ENCODE assay signal across 30 cellular contexts in the genomic region with DNA sequence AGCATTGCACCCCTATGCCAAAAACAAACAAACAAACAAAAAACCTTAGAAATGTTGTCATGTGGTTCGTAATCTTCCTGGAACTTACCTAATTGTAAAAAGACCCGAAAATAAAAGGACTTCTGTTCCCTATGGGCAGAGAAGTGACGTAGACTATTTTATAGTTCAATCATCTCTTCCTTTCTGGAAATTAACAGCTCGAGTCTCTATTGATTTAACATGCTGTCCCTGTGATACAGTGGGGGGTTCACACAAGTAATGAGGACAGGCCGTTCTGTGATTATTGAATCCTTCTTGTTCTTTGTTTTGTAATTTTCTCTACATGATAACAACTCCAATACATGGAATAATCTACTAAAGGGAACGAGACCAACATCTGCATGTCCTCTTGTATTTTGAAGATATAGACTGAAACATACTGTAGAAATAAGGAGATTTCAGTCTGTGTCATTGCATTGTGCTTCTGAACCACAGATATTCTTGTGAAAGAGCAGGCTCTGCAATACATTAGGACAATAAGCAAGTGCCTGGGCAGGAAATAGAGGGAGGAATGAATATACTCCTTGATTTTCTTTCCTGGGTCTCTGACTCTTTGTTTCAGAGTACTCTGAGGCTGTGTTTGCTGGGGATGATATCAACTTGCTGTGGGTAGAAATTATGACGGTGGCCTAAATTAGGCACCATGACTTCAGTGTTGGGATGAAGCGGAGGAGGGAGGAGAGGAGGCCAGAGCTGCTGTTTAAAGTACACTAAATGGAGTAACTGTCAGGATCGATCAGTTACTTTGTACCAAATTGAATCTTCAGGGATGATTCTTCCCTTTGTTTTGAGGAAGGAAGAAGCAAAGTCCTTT.
A peak's percentile ranks its signal among the peaks of the same experiment; 100 is the strongest.
DNase-seq lines count a peak whose midpoint lies in the region; ATAC-seq, FAIRE-seq and TF ChIP-seq lines count a peak whose summit lies in the region.
"Had no signal": no experiment of that assay in that cellular context is flagged by ENCODE, and none has a peak within 500 bp of the region (broad histone marks: within the 10 kb centered on the region; RNA-seq: fewer than 3 reads in every experiment).

No MANE protein-coding gene starts in this region.

- DNase-seq in activated CD4-positive, alpha-beta T cell treated with anti-CD3 and anti-CD28 coated beads for 36 hours: no peak
- DNase-seq in activated CD4-positive, alpha-beta T cell treated with anti-CD3 and anti-CD28 coated beads for 48 hours: no peak
- no peak for DNase-seq in dorsolateral prefrontal cortex
- DNase-seq in neural progenitor cell (ENCODE audit: low spot score): no peak
- no peak for DNase-seq in testis
- DNase-seq in MG63: no peak
- DNase-seq in effector CD8-positive, alpha-beta T cell (lab: John Stamatoyannopoulos, UW): no peak
- no peak for DNase-seq in frontal cortex (ENCODE audit: low spot score in 2 of 2)
- DNase-seq: 8988T; activated CD8-positive, alpha-beta memory T cell treated with anti-CD3 and anti-CD28 coated beads for 24 hours; activated naive CD4-positive, alpha-beta T cell; activated T-cell treated with anti-CD3 and anti-CD28 coated beads, Interleukin-2, amount 50 U/mL, for 1 hour; adrenal gland; CD4-positive, alpha-beta T cell; cortex of kidney; head of caudate nucleus; naive B cell; NCI-H1436; NCI-H526; stimulated activated CD4-positive, alpha-beta T cell treated with anti-CD3 and anti-CD28 coated beads, Interleukin-15, amount 100 ng/mL, for 24 hours; tibial artery had no signal

- TF ChIP-seq CTCF in dorsolateral prefrontal cortex (IDR thresholded peaks at IDR 0.05 in 54 of 56, conservative IDR thresholded peaks at IDR 0.05 in 2 of 56; ENCODE audit: low read depth in 1 of 56, partially characterized antibody in 56 of 56) (no peak), neural progenitor cell (IDR thresholded peaks at IDR 0.05) (no peak), testis (IDR thresholded peaks at IDR 0.05) (no peak)

- H2AFZ ChIP-seq in neural progenitor cell (replicated peaks): peak overlapping the region; percentile 93
- H2AFZ ChIP-seq: parathyroid adenoma had no signal

- H3K9me3 ChIP-seq in neural progenitor cell (ENCODE audit: low read depth) (no peaks in the 10 kb centered on the region), testis (no peaks in the 10 kb centered on the region), MG63 (no peaks in the 10 kb centered on the region)
- H3K9me3 ChIP-seq: adrenal gland, SJSA1, tibial artery had no signal

- H3K27me3 ChIP-seq in dorsolateral prefrontal cortex (no peaks in the 10 kb centered on the region), neural progenitor cell (no peaks in the 10 kb centered on the region), testis (no peaks in the 10 kb centered on the region), MG63 (no peaks in the 10 kb centered on the region)
- H3K27me3 ChIP-seq: adrenal gland, SJSA1, tibial artery had no signal

- no peak for TF ChIP-seq POLR2A in testis (IDR thresholded peaks at IDR 0.05)

- H3K4me2 ChIP-seq in neural progenitor cell: no peak overlapping the region

- H3K4me1 ChIP-seq in neural progenitor cell (no peaks in the 10 kb centered on the region), testis (peaks cover 39% of the 10 kb centered on the region)
- H3K4me1 ChIP-seq: parathyroid adenoma had no signal

- peak overlapping the region in 42 of 59 donors; percentile 1 to 83 (median 38) for H3K27ac ChIP-seq in dorsolateral prefrontal cortex
- H3K27ac ChIP-seq in neural progenitor cell: no peak overlapping the region
- peak overlapping the region; percentile 33 to 81 for H3K27ac ChIP-seq in testis
- H3K27ac ChIP-seq: adrenal gland, parathyroid adenoma, SJSA1, tibial artery had no signal

- H3K36me3 Mint-ChIP-seq in activated CD4-positive, alpha-beta T cell treated with anti-CD3 and anti-CD28 coated beads for 36 hours (ENCODE audit: low read depth): no peaks in the 10 kb centered on the region
- no peaks in the 10 kb centered on the region for H3K36me3 Mint-ChIP-seq in neural progenitor cell
- H3K36me3 Mint-ChIP-seq: IgD-negative memory B cell, memory B cell, naive B cell had no signal

- FAIRE-seq in frontal cortex (lab: Jason Lieb, UNC): no peak
- FAIRE-seq: bronchial epithelial cell, endometrium, GM19239 had no signal

- no peaks in the 10 kb centered on the region for H3F3A ChIP-seq in neural progenitor cell (ENCODE audit: low read depth)

- CTCF ChIA-PET in activated CD4-positive, alpha-beta T cell treated with anti-CD3 and anti-CD28 coated beads for 36 hours (lab: Charles Lee): no interaction called here

- H4K20me1 ChIP-seq in neural progenitor cell (ENCODE audit: low read depth): no peaks in the 10 kb centered on the region

- WGBS in testis, 2 donors: 54 to 60% methylated on average over 9 of the region's 9 CpGs

- H3K4me1 Mint-ChIP-seq in activated CD4-positive, alpha-beta T cell treated with anti-CD3 and anti-CD28 coated beads for 36 hours: peaks cover 24% of the 10 kb centered on the region
- peaks cover 2% of the 10 kb centered on the region for H3K4me1 Mint-ChIP-seq in neural progenitor cell

- no peaks in the 10 kb centered on the region for H3K79me2 ChIP-seq in neural progenitor cell (ENCODE audit: low read depth)
- H3K79me2 ChIP-seq: parathyroid adenoma had no signal

- peaks cover 2% of the 10 kb centered on the region for H3K27me3 Mint-ChIP-seq in activated CD4-positive, alpha-beta T cell treated with anti-CD3 and anti-CD28 coated beads for 36 hours
- H3K27me3 Mint-ChIP-seq in neural progenitor cell (ENCODE audit: insufficient read depth, low read depth): peaks cover 4% of the 10 kb centered on the region
- H3K27me3 Mint-ChIP-seq: CD4-positive, alpha-beta T cell; IgD-negative memory B cell; naive B cell; stimulated activated naive CD8-positive, alpha-beta T cell treated with anti-CD3 and anti-CD28 coated beads, Interleukin-15, Interleukin-2, amounts not matched to agents 100 ng/mL and 50 ng/mL, for 24 hours had no signal

- intact Hi-C loops in activated CD4-positive, alpha-beta T cell treated with anti-CD3 and anti-CD28 coated beads for 36 hours (cut with DNase I, micrococcal nuclease): no loop called here
- intact Hi-C loops in dorsolateral prefrontal cortex (cut with DNase I) (no loop called here), testis (cut with DNase I; ENCODE audit: low total_unique reads) (no loop called here)

- no peaks in the 10 kb centered on the region for H3K9me3 Mint-ChIP-seq in activated CD4-positive, alpha-beta T cell treated with anti-CD3 and anti-CD28 coated beads for 36 hours (ENCODE audit: low read depth)
- H3K9me3 Mint-ChIP-seq in neural progenitor cell: peaks cover 3% of the 10 kb centered on the region
- H3K9me3 Mint-ChIP-seq: CD4-positive, alpha-beta T cell; IgD-negative memory B cell; memory B cell; naive B cell; stimulated activated naive CD8-positive, alpha-beta T cell treated with anti-CD3 and anti-CD28 coated beads, Interleukin-15, Interleukin-2, amounts not matched to agents 100 ng/mL and 50 ng/mL, for 24 hours had no signal

- no peak overlapping the region for H3K4me3 Mint-ChIP-seq in activated CD4-positive, alpha-beta T cell treated with anti-CD3 and anti-CD28 coated beads for 36 hours
- H3K4me3 Mint-ChIP-seq in neural progenitor cell: no peak overlapping the region
- H3K4me3 Mint-ChIP-seq: CD4-positive, alpha-beta T cell; IgD-negative memory B cell; memory B cell; naive B cell; stimulated activated naive CD8-positive, alpha-beta T cell treated with anti-CD3 and anti-CD28 coated beads, Interleukin-15, Interleukin-2, amounts not matched to agents 100 ng/mL and 50 ng/mL, for 24 hours had no signal

- peak; percentile 63 for ATAC-seq in activated CD4-positive, alpha-beta T cell treated with anti-CD3 and anti-CD28 coated beads for 36 hours
- ATAC-seq: sciatic nerve had no signal

- H3K36me3 ChIP-seq in neural progenitor cell: no peaks in the 10 kb centered on the region
- H3K36me3 ChIP-seq in testis (ENCODE audit: low read depth, missing control alignments): no peaks in the 10 kb centered on the region
- no peaks in the 10 kb centered on the region for H3K36me3 ChIP-seq in MG63
- H3K36me3 ChIP-seq: adrenal gland, SJSA1, tibial artery had no signal

- H3K27ac Mint-ChIP-seq in activated CD4-positive, alpha-beta T cell treated with anti-CD3 and anti-CD28 coated beads for 36 hours: no peak overlapping the region
- no peak overlapping the region for H3K27ac Mint-ChIP-seq in neural progenitor cell
- H3K27ac Mint-ChIP-seq: CD4-positive, alpha-beta T cell; IgD-negative memory B cell; memory B cell; stimulated activated naive CD8-positive, alpha-beta T cell treated with anti-CD3 and anti-CD28 coated beads, Interleukin-15, Interleukin-2, amounts not matched to agents 100 ng/mL and 50 ng/mL, for 24 hours had no signal

- POLR2A ChIA-PET in activated CD4-positive, alpha-beta T cell treated with anti-CD3 and anti-CD28 coated beads for 36 hours (lab: Charles Lee): interaction anchor here (0.6 kb wide), 1 partner anchor 16 kb away, joined by 3 read pairs; no protein-coding TSS in a partner anchor

- H3K4me3 ChIP-seq in dorsolateral prefrontal cortex: peak overlapping the region in 1 of 59 donors; percentile 2
- no peak overlapping the region for H3K4me3 ChIP-seq in neural progenitor cell
- no peak overlapping the region for H3K4me3 ChIP-seq in testis
- H3K4me3 ChIP-seq in MG63: no peak overlapping the region
- H3K4me3 ChIP-seq: adrenal gland, SJSA1, tibial artery had no signal

- H3K9ac ChIP-seq in neural progenitor cell: no peak overlapping the region
- H3K9ac ChIP-seq: parathyroid adenoma had no signal
